In the genomic region with DNA sequence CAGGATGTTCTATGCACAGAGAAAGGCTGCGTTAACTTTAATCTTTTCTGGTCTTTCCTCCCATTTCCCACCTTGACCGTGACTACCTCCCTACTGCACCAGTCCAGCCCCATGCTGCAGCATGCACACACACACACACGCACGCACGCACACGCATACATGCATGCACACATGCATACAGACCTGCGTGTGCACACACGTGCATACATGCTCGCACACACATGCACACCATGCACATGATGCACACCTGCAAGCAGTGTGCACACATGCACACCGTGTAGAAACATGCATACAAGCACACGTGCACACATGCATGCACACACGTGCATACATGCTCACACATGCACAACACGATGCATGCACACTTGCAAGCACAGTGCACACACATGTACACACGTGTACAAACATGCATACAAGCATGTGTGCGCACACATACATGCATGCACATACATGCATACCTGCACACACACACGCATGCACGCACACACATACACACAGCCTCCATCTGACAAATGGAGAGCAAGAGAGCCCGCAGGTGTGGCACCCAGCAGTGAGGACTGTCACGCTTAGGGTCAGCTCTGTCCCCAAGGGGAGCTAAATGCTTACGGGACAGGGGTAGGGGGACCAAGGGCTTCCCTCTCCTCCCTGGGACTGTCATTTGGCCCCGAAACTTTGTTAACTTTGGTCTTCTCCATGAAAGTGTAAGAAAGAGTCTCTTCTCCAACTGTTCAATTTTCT, we compare ENCODE assay signal across 1 cellular context.
TF ChIP-seq lines count a peak whose summit lies in the region.

No MANE protein-coding gene starts in this region.

TF ChIP-seq in HepG2, 621 proteins besides CTCF, POLR2A, EP300 and RAD21 (continued from another document):
- TF ChIP-seq, protein P1, sequence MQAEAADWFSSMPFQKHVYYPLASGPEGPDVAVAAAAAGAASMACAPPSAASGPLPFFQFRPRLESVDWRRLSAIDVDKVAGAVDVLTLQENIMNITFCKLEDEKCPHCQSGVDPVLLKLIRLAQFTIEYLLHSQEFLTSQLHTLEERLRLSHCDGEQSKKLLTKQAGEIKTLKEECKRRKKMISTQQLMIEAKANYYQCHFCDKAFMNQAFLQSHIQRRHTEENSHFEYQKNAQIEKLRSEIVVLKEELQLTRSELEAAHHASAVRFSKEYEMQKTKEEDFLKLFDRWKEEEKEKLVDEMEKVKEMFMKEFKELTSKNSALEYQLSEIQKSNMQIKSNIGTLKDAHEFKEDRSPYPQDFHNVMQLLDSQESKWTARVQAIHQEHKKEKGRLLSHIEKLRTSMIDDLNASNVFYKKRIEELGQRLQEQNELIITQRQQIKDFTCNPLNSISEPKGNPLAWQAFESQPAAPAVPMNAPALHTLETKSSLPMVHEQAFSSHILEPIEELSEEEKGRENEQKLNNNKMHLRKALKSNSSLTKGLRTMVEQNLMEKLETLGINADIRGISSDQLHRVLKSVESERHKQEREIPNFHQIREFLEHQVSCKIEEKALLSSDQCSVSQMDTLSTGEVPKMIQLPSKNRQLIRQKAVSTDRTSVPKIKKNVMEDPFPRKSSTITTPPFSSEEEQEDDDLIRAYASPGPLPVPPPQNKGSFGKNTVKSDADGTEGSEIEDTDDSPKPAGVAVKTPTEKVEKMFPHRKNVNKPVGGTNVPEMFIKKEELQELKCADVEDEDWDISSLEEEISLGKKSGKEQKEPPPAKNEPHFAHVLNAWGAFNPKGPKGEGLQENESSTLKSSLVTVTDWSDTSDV (CRISPR knock-in tag; IDR thresholded peaks at IDR 0.05), result no peak
- TF ChIP-seq ZFP90 (CRISPR knock-in tag; IDR thresholded peaks at IDR 0.05; ENCODE audit: borderline replicate concordance) (no peak), ZNF10 (CRISPR knock-in tag; IDR thresholded peaks at IDR 0.05; ENCODE audit: borderline replicate concordance, low read depth) (no peak), ZNF780A (CRISPR knock-in tag; IDR thresholded peaks at IDR 0.05) (0 out of 2 replicates have a peak, but pooled peaks have one; percentile 37), XBP1 (CRISPR knock-in tag; IDR thresholded peaks at IDR 0.05) (no peak), ZNF431 (CRISPR knock-in tag; IDR thresholded peaks at IDR 0.05; ENCODE audit: borderline replicate concordance, low read depth) (0 out of 2 replicates have a peak, but pooled peaks have one; percentile 33), ZNF598 (CRISPR knock-in tag; IDR thresholded peaks at IDR 0.05; ENCODE audit: borderline replicate concordance) (no peak), THAP8 (CRISPR knock-in tag; IDR thresholded peaks at IDR 0.05; ENCODE audit: borderline replicate concordance) (no peak)
